18 cellular contexts compared by ENCODE assay signal in genomic region chr2:135898234-135898786, GRCh38. TPM values are rescaled to one million over a fixed set of nuclear protein-coding genes. Genes with fewer than 3 reads are reported as not detected.
DNase-seq lines count a peak whose midpoint lies in the region; ATAC-seq, FAIRE-seq and TF ChIP-seq lines count a peak whose summit lies in the region.
"Had no signal": no experiment of that assay in that cellular context is flagged by ENCODE, and none has a peak within 500 bp of the region (broad histone marks: within the 10 kb centered on the region; RNA-seq: fewer than 3 reads in every experiment).

No MANE protein-coding gene starts in this region.

- H3K27me3 ChIP-seq in K562 (ENCODE audit: control insufficient read depth in 2 of 2, insufficient read depth in 2 of 2, low read length in 2 of 2) (no peaks in the 10 kb centered on the region), HepG2 (ENCODE audit: control insufficient read depth in 1 of 2, insufficient read depth in 2 of 2, low read length in 2 of 2) (no peaks in the 10 kb centered on the region)

- H4K20me1 ChIP-seq in K562 (replicated peaks; ENCODE audit: control insufficient read depth, insufficient read depth, low read length) = no peaks in the 10 kb centered on the region
- no peaks in the 10 kb centered on the region for H4K20me1 ChIP-seq in HepG2 (ENCODE audit: insufficient read depth, low read length)

- FAIRE-seq in K562 (lab: Jason Lieb, UNC) (no peak), HepG2 (lab: Jason Lieb, UNC) (no peak)
- FAIRE-seq: G401.6, GM12892, H1 had no signal

- BruUV-seq in K562 (replicated peaks; lab: Mats Ljungman, UMichigan) = no TSS peak
- BruUV-seq in HepG2 (replicated peaks; lab: Mats Ljungman, UMichigan) = no TSS peak

- TF ChIP-seq CTCF in K562 (IDR thresholded peaks at IDR 0.05 in 2 of 3, conservative IDR thresholded peaks at IDR 0.05 in 1 of 3; ENCODE audit: insufficient read depth in 2 of 3, low read depth in 1 of 3, low read length in 3 of 3) (no peak), HepG2 (CRISPR knock-in tag; IDR thresholded peaks at IDR 0.05) (no peak)

- no peaks in the 10 kb centered on the region for H3K9me1 ChIP-seq in K562 (ENCODE audit: control insufficient read depth, insufficient read depth, low read length)

- in situ Hi-C loops in K562 (cut with MboI) (no loop called here), HepG2 (cut with HindIII; ENCODE audit: extremely low pct_ligation_motif_present, low pct_unique_long_range_greater_than_20kb) (no loop called here)

- no peak for DNase-seq in activated naive CD4-positive, alpha-beta T cell treated with anti-CD3 and anti-CD28 coated beads, Interleukin-2, amount 50 U/mL, for 72 hours (ENCODE audit: low spot score in 2 of 2)
- no peak for DNase-seq in activated naive CD4-positive, alpha-beta T cell treated with Interleukin-2 at 50 U/mL for 16 hours
- no peak for DNase-seq in K562 (ENCODE audit: extremely low read depth in 1 of 4, low spot score in 3 of 4)
- DNase-seq in HepG2 (ENCODE audit: low spot score) = no peak
- no peak for DNase-seq in stimulated activated naive B cell treated with anti-CD40 and anti-IgM and Interleukin-4, amounts not matched to agents 10 μg/mL and 1 μg/mL and 100 μg/mL, for 72 hours
- DNase-seq: C1 segment of cervical spinal cord; CD4-positive, alpha-beta memory T cell; COR-L47; DMS153; DND-41; GM23248; H7; HCEC 1CT had no signal

- H3K9ac ChIP-seq in K562 (ENCODE audit: insufficient read depth in 1 of 2, low read depth in 2 of 2, low read length in 2 of 2) = no peak overlapping the region
- no peak overlapping the region for H3K9ac ChIP-seq in HepG2 (ENCODE audit: insufficient read depth, low read depth, low read length)
- H3K9ac ChIP-seq: GM23248 had no signal

- no peaks in the 10 kb centered on the region for H3K9me3 Mint-ChIP-seq in activated naive CD4-positive, alpha-beta T cell treated with anti-CD3 and anti-CD28 coated beads, Interleukin-2, amount 50 U/mL, for 72 hours
- H3K9me3 Mint-ChIP-seq in stimulated activated naive B cell treated with anti-CD40 and anti-IgM and Interleukin-4, amounts not matched to agents 10 μg/mL and 1 μg/mL and 100 μg/mL, for 72 hours = no peaks in the 10 kb centered on the region
- H3K9me3 Mint-ChIP-seq: CD4-positive, alpha-beta memory T cell had no signal

- TF ChIP-seq EP300 in K562 (IDR thresholded peaks at IDR 0.05; ENCODE audit: low read length) = no peak
- no peak for TF ChIP-seq EP300 in HepG2 (IDR thresholded peaks at IDR 0.05; ENCODE audit: low read depth in 2 of 2, low read length in 2 of 2)
- TF ChIP-seq EP300 in HepG2 (CRISPR knock-in tag; IDR thresholded peaks at IDR 0.05; ENCODE audit: borderline replicate concordance) = no peak

- peak in 1 of 2 donors; percentile 16 for ATAC-seq in activated naive CD4-positive, alpha-beta T cell treated with anti-CD3 and anti-CD28 coated beads, Interleukin-2, amount 50 U/mL, for 72 hours
- ATAC-seq in K562 (no peak; the same call in 2 of the 3 replicates), HepG2 (peak; percentile 21), HG03460 (IDR thresholded peaks at IDR 0.05; ENCODE audit: unreplicated experiment) (no peak), GM21717 (IDR thresholded peaks at IDR 0.05; ENCODE audit: unreplicated experiment) (no peak)
- no peak for ATAC-seq in stimulated activated naive B cell treated with anti-CD40 and anti-IgM and Interleukin-4, amounts not matched to agents 10 μg/mL and 1 μg/mL and 100 μg/mL, for 72 hours (replicated peaks)

- 71% methylated on average over 3 of the region's 3 CpGs for WGBS in K562 (ENCODE audit: insufficient coverage, low coverage, missing lambda C conversion rate)
- 97% methylated on average over 3 of the region's 3 CpGs for WGBS in HepG2 (ENCODE audit: low lambda C conversion rate)

- peak overlapping the region; percentile 46 to 79 for H3K27ac Mint-ChIP-seq in activated naive CD4-positive, alpha-beta T cell treated with anti-CD3 and anti-CD28 coated beads, Interleukin-2, amount 50 U/mL, for 72 hours
- H3K27ac Mint-ChIP-seq in stimulated activated naive B cell treated with anti-CD40 and anti-IgM and Interleukin-4, amounts not matched to agents 10 μg/mL and 1 μg/mL and 100 μg/mL, for 72 hours = peak overlapping the region; percentile 33

- H2AFZ ChIP-seq in K562 (ENCODE audit: low read depth, low read length) (no peak overlapping the region), HepG2 (ENCODE audit: low read length) (no peak overlapping the region)
- H2AFZ ChIP-seq: GM23248 had no signal

- intact Hi-C loops in K562 (cut with micrococcal nuclease) = no loop called here
- intact Hi-C loops in HepG2 (cut with micrococcal nuclease; ENCODE audit: unreplicated experiment) = no loop called here

- H3K9me3 ChIP-seq in K562 (replicated peaks; ENCODE audit: control insufficient read depth, insufficient read depth, low read depth, low read length) (no peaks in the 10 kb centered on the region), HepG2 (ENCODE audit: low read length) (no peaks in the 10 kb centered on the region)

- H3K4me3 ChIP-seq in K562 (no peak overlapping the region), HepG2 (replicated peaks in 1 of 3; ENCODE audit: insufficient read depth in 1 of 3, low read depth in 2 of 3, low read length in 3 of 3) (no peak overlapping the region)
- H3K4me3 ChIP-seq: GM23248 had no signal

- peaks cover 0 to 8% of the 10 kb centered on the region in 2 donors for H3K36me3 Mint-ChIP-seq in activated naive CD4-positive, alpha-beta T cell treated with anti-CD3 and anti-CD28 coated beads, Interleukin-2, amount 50 U/mL, for 72 hours
- peaks cover 6 to 13% of the 10 kb centered on the region in 2 donors for H3K36me3 Mint-ChIP-seq in stimulated activated naive B cell treated with anti-CD40 and anti-IgM and Interleukin-4, amounts not matched to agents 10 μg/mL and 1 μg/mL and 100 μg/mL, for 72 hours

- H3K4me2 ChIP-seq in K562 (ENCODE audit: insufficient read depth, low read length) = no peak overlapping the region
- no peak overlapping the region for H3K4me2 ChIP-seq in HepG2 (ENCODE audit: low read depth, low read length)

- no peak for TF ChIP-seq POLR2A in K562 (conservative IDR thresholded peaks at IDR 0.05)
- TF ChIP-seq POLR2A in HepG2 (IDR thresholded peaks at IDR 0.05; ENCODE audit: insufficient read depth in 1 of 2, low read depth in 2 of 2, low read length in 2 of 2) = no peak

- POLR2A ChIA-PET in K562 (lab: Yijun Ruan, JAX) (no interaction called here), HepG2 (lab: Yijun Ruan, JAX) (no interaction called here)

- H3K36me3 ChIP-seq in K562 (ENCODE audit: control insufficient read depth, insufficient read depth, low read length) (no peaks in the 10 kb centered on the region), HepG2 (replicated peaks in 1 of 2; ENCODE audit: control insufficient read depth in 1 of 2, insufficient read depth in 2 of 2, low read length in 2 of 2) (no peaks in the 10 kb centered on the region)

- no peak overlapping the region for H3K4me3 Mint-ChIP-seq in stimulated activated naive B cell treated with anti-CD40 and anti-IgM and Interleukin-4, amounts not matched to agents 10 μg/mL and 1 μg/mL and 100 μg/mL, for 72 hours
- H3K4me3 Mint-ChIP-seq: CD4-positive, alpha-beta memory T cell had no signal

- no peaks in the 10 kb centered on the region for H3K27me3 Mint-ChIP-seq in stimulated activated naive B cell treated with anti-CD40 and anti-IgM and Interleukin-4, amounts not matched to agents 10 μg/mL and 1 μg/mL and 100 μg/mL, for 72 hours
- H3K27me3 Mint-ChIP-seq: CD4-positive, alpha-beta memory T cell had no signal

- no peaks in the 10 kb centered on the region for H3K4me1 Mint-ChIP-seq in stimulated activated naive B cell treated with anti-CD40 and anti-IgM and Interleukin-4, amounts not matched to agents 10 μg/mL and 1 μg/mL and 100 μg/mL, for 72 hours
- H3K4me1 Mint-ChIP-seq: CD4-positive, alpha-beta memory T cell had no signal

- H3K79me2 ChIP-seq in K562 (ENCODE audit: control insufficient read depth, insufficient read depth, low read length) (no peaks in the 10 kb centered on the region), HepG2 (ENCODE audit: insufficient read depth, low read length) (no peaks in the 10 kb centered on the region)

- H3K4me1 ChIP-seq in K562 (replicated peaks in 1 of 2; ENCODE audit: control insufficient read depth in 2 of 2, insufficient read depth in 2 of 2, low read length in 2 of 2) (peaks cover 5 to 17% of the 10 kb centered on the region in 2 experiments; a peak in 4 of 5 replicates), HepG2 (ENCODE audit: insufficient read depth, low read length) (peaks cover 7% of the 10 kb centered on the region; the same call in 1 of the 2 replicates)

- TF ChIP-seq RAD21 in K562 (CRISPR knock-in tag; conservative IDR thresholded peaks at IDR 0.05 in 1 of 2, IDR thresholded peaks at IDR 0.05 in 1 of 2) (no peak), HepG2 (CRISPR knock-in tag; IDR thresholded peaks at IDR 0.05) (no peak)

- H3K27ac ChIP-seq in K562 (ENCODE audit: extremely low read depth, low read depth, low read length) = no peak overlapping the region
- H3K27ac ChIP-seq in HepG2 (ENCODE audit: extremely low read length, insufficient read depth, low read length) = no peak overlapping the region
- H3K27ac ChIP-seq: GM23248 had no signal

- CTCF ChIA-PET in K562 (lab: Yijun Ruan, JAX; ENCODE audit: low intra/inter-chr PET ratio) = no interaction called here
- CTCF ChIA-PET in HepG2 (lab: Yijun Ruan, JAX; ENCODE audit: low intra/inter-chr PET ratio, low total read pairs) = no interaction called here

RNA-seq across cellular contexts. Expression of gene MCM6, which starts 22.1 kb away (rescaled TPM):
- total RNA-seq in activated naive CD4-positive, alpha-beta T cell treated with anti-CD3 and anti-CD28 coated beads, Interleukin-2, amount 50 U/mL, for 72 hours = 100 to 1,000 TPM; 159 to 249 TPM
- 43.5 and 75.9 TPM in 2 replicates for total RNA-seq in K562 (2011; cell fraction: chromatin; rRNA removed; ENCODE audit: low replicate concordance)
- 25.2 and 29.7 TPM in 2 replicates for total RNA-seq in K562 (2011; cell fraction: nucleolus; rRNA removed)
- 43.4 and 45.8 TPM in 2 replicates for total RNA-seq in K562 (2011; cell fraction: nucleoplasm; rRNA removed)
- total RNA-seq in K562 (2014; rRNA removed) (67.9 and 77.6 TPM in 2 replicates), K562 (2014; rRNA removed; fragmentation: Illumina TruSeq; extraction: Trizol) (82.4 and 95.4 TPM in 2 replicates), K562 (2015; rRNA removed; fragmentation: Illumina TruSeq; extraction: Trizol) (63.0 and 67.3 TPM in 2 replicates), K562 (2021) (105 and 112 TPM in 2 replicates), HepG2 (2016; rRNA removed; fragmentation: Illumina TruSeq; extraction: Trizol) (18.7 and 48.5 TPM in 2 replicates)
- polyA plus RNA-seq in K562 (2011; rRNA removed) (96.0 and 133 TPM in 2 replicates), K562 (2014; fragmentation: Illumina TruSeq; extraction: Trizol) (111 and 116 TPM in 2 replicates), K562 (2014; fragmentation: Nextera tagmentation; extraction: Ambion mirVana) (10 to 100 TPM; 42.6 to 53.5 TPM), K562 (2014; rRNA removed) (88.1 and 90.7 TPM in 2 replicates), HepG2 (2011; rRNA removed) (6.1 and 9.7 TPM in 2 replicates)
- 46.8 and 79.1 TPM in 2 replicates for polyA plus RNA-seq in K562 (2011; cell fraction: cytosol; rRNA removed)
- polyA plus RNA-seq in K562 (2011; cell fraction: nucleus; rRNA removed) = 29.7 and 37.2 TPM in 2 replicates
- 70.0 and 85.4 TPM in 2 replicates for polyA plus RNA-seq in K562 (2012)
- 207 and 264 TPM in 2 replicates for polyA minus RNA-seq in K562 (2011; rRNA and poly(A)+ RNA removed)
- polyA minus RNA-seq in K562 (2011; cell fraction: cytosol; rRNA and poly(A)+ RNA removed) = 62.3 and 85.7 TPM in 2 replicates
- polyA minus RNA-seq in K562 (2011; cell fraction: nucleus; rRNA and poly(A)+ RNA removed) = 24.1 and 38.8 TPM in 2 replicates
- total RNA-seq in HepG2 (2016; cell fraction: cytosol; rRNA removed; fragmentation: Illumina TruSeq; extraction: Trizol; ENCODE audit: low read depth) = 2.9 and 3.3 TPM in 2 replicates
- 19.6 and 52.2 TPM in 2 replicates for total RNA-seq in HepG2 (2016; cell fraction: insoluble cytoplasmic fraction; rRNA removed; fragmentation: Illumina TruSeq; extraction: Trizol)
- 5.7 and 6.2 TPM in 2 replicates for total RNA-seq in HepG2 (2016; cell fraction: membrane; rRNA removed; fragmentation: Illumina TruSeq; extraction: Trizol)
- 18.5 and 20.1 TPM in 2 replicates for total RNA-seq in HepG2 (2016; cell fraction: nucleus; rRNA removed; fragmentation: Illumina TruSeq; extraction: Trizol)
- polyA plus RNA-seq in HepG2 (2011; cell fraction: cytosol; rRNA removed) = 6.6 TPM in 2 replicates
- 2.8 and 3.3 TPM in 2 replicates for polyA plus RNA-seq in HepG2 (2011; cell fraction: nucleus; rRNA removed)
- polyA plus RNA-seq in HepG2 (2012) = 8.0 and 12.3 TPM in 2 replicates
- polyA plus RNA-seq in HepG2 (2016; cell fraction: cytosol; fragmentation: Illumina TruSeq; extraction: Trizol; ENCODE audit: low read depth) = 1.3 and 1.7 TPM in 2 replicates
- polyA plus RNA-seq in HepG2 (2016; cell fraction: insoluble cytoplasmic fraction; fragmentation: Illumina TruSeq; extraction: Trizol; ENCODE audit: low read depth) = 48.5 and 50.3 TPM in 2 replicates
- polyA plus RNA-seq in HepG2 (2016; cell fraction: membrane; fragmentation: Illumina TruSeq; extraction: Trizol; ENCODE audit: low read depth) = 2.9 and 3.0 TPM in 2 replicates
- 22.1 and 25.3 TPM in 2 replicates for polyA plus RNA-seq in HepG2 (2016; cell fraction: nucleus; fragmentation: Illumina TruSeq; extraction: Trizol; ENCODE audit: insufficient read depth, low read depth)
- polyA minus RNA-seq in HepG2 (2011; rRNA and poly(A)+ RNA removed; ENCODE audit: low replicate concordance) = 10.7 and 78.5 TPM in 2 replicates
- polyA minus RNA-seq in HepG2 (2011; cell fraction: cytosol; rRNA and poly(A)+ RNA removed) = 9.1 and 11.2 TPM in 2 replicates
- polyA minus RNA-seq in HepG2 (2011; cell fraction: nucleus; rRNA and poly(A)+ RNA removed) = 8.8 and 9.1 TPM in 2 replicates
